1 cellular context compared by ENCODE assay signal in the genomic region with DNA sequence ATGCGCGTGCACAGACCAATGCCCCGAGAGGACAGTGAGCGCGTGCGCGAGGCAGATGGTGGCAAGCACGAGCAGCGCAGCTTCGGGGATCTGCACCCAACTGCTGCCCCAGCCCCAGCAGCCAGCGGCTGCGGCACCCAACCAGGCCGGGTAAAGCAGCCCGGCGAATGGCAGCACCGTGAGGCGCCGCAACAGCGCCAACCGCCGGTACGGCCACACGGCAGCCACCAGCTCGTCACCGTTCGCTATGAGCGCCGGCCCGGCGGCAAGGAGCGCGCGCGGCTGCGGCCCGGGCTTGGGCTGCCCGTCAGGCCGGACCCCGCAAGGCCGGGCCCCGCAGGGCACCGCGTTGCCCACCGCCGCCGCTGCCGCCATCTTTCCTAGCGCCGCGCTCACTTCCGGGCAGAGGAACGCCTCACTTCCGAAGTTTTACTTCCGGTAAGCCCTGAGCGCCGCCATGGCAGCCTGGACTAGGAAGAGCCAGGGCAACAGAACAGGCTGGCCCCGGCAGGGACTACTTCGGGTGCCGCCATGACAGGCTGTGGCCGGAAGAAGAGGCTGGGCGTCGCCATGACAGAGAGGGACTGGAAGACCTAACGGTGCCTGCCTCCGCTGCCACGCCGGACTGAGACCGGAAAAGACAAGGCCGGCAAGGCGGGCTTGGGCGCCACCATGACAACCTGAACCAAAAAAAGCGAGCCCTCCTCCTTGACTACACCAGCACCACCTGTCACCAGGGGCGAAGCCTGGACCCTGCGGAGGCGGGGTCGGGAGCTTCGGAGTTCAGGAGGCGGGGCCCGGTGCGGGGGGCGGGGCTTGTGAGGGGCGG.
TF ChIP-seq lines count a peak whose summit lies in the region.

TSS of gene ATP13A1 (minus strand) at position 385 of the 829 bp plus-strand sequence. CDS start at position 375, 10 bp downstream.

TF ChIP-seq in GM12878, 131 proteins besides CTCF, POLR2A, EP300 and RAD21 (continued from another document and continues in another):
- TF ChIP-seq NKRF (conservative IDR thresholded peaks at IDR 0.05) (peak; percentile 93), POLR2AphosphoS5 (IDR thresholded peaks at IDR 0.05; ENCODE audit: low read length) (peak; percentile 75), CHD2 (IDR thresholded peaks at IDR 0.05; ENCODE audit: borderline replicate concordance, low read depth, low read length) (peak; percentile 64; the same call in 1 of the 2 replicates), NR2F1 (conservative IDR thresholded peaks at IDR 0.05) (peak; percentile 68), ZBTB33 (IDR thresholded peaks at IDR 0.05) (no peak), PBX3 (IDR thresholded peaks at IDR 0.05; ENCODE audit: insufficient replicate concordance, low read depth, low read length) (no peak), KAT2A (conservative IDR thresholded peaks at IDR 0.05; ENCODE audit: control insufficient read depth, low read depth, low read length) (no peak), SIX5 (IDR thresholded peaks at IDR 0.05; ENCODE audit: low read depth, low read length, severe bottlenecking) (peak; percentile 77), HDGF (IDR thresholded peaks at IDR 0.05) (no peak; the same call in 1 of the 2 replicates), ASH2L (IDR thresholded peaks at IDR 0.05; ENCODE audit: borderline replicate concordance, low read depth) (peak; percentile 88), MEF2B (IDR thresholded peaks at IDR 0.05; ENCODE audit: partially characterized antibody, poor library complexity, severe bottlenecking) (peak; percentile 18), ZNF207 (IDR thresholded peaks at IDR 0.05; ENCODE audit: borderline replicate concordance) (peak; percentile 88), MXI1 (IDR thresholded peaks at IDR 0.05; ENCODE audit: low read depth, low read length) (peak; percentile 93), POLR2AphosphoS2 (IDR thresholded peaks at IDR 0.05; ENCODE audit: low read depth, low read length) (peak; percentile 63; the same call in 1 of the 2 replicates), SUZ12 (IDR thresholded peaks at IDR 0.05; ENCODE audit: unreplicated experiment) (no peak), YBX1 (IDR thresholded peaks at IDR 0.05) (no peak), NBN (IDR thresholded peaks at IDR 0.05) (peak; percentile 62), BCL11A (IDR thresholded peaks at IDR 0.05; ENCODE audit: low read depth, low read length) (no peak), TCF12 (IDR thresholded peaks at IDR 0.05; ENCODE audit: low read depth, low read length) (peak; percentile 38; the same call in 1 of the 2 replicates), RFX5 (IDR thresholded peaks at IDR 0.05; ENCODE audit: low read depth, low read length) (0 out of 2 replicates have a peak, but pooled peaks have one; percentile 18), CBX3 (IDR thresholded peaks at IDR 0.05; ENCODE audit: borderline replicate concordance, low read depth) (no peak), SMARCA5 (IDR thresholded peaks at IDR 0.05) (peak; percentile 93; the same call in 1 of the 2 replicates), RELA (IDR thresholded peaks at IDR 0.05; ENCODE audit: borderline replicate concordance, partially characterized antibody) (peak; percentile 9), YY1 (IDR thresholded peaks at IDR 0.05; ENCODE audit: low read depth, low read length) (peak; percentile 100), EZH2 (IDR thresholded peaks at IDR 0.05; ENCODE audit: borderline replicate concordance, control insufficient read depth, low read depth, low read length) (no peak), BACH1 (IDR thresholded peaks at IDR 0.05; ENCODE audit: borderline replicate concordance) (peak; percentile 80), BMI1 (IDR thresholded peaks at IDR 0.05; ENCODE audit: borderline replicate concordance) (peak; percentile 85; the same call in 1 of the 2 replicates), STAT1 (conservative IDR thresholded peaks at IDR 0.05) (peak; percentile 73; the same call in 1 of the 2 replicates), GABPA (IDR thresholded peaks at IDR 0.05; ENCODE audit: low read depth) (peak; percentile 95), MEF2A (IDR thresholded peaks at IDR 0.05; ENCODE audit: insufficient read depth, low read depth, low read length) (no peak), PAX5 (IDR thresholded peaks at IDR 0.05; ENCODE audit: borderline replicate concordance, low read depth, low read length) (no peak), BCL3 (IDR thresholded peaks at IDR 0.05; ENCODE audit: borderline replicate concordance, insufficient read depth, low read depth, low read length, poor library complexity, severe bottlenecking) (no peak), DPF2 (IDR thresholded peaks at IDR 0.05) (peak; percentile 86), ZNF24 (IDR thresholded peaks at IDR 0.05) (no peak), ZNF384 (IDR thresholded peaks at IDR 0.05; ENCODE audit: borderline replicate concordance, low read depth, low read length) (peak; percentile 81), BHLHE40 (IDR thresholded peaks at IDR 0.05; ENCODE audit: borderline replicate concordance in 1 of 2, low read depth in 2 of 2, low read length in 1 of 2) (peak in 1 of 2 experiments; percentile 61; a peak in 2 of 4 replicates), ZBTB40 (IDR thresholded peaks at IDR 0.05; ENCODE audit: borderline replicate concordance) (peak; percentile 96), GATAD2B (conservative IDR thresholded peaks at IDR 0.05; ENCODE audit: low read depth) (peak; percentile 98), ZBTB11 (CRISPR knock-in tag; IDR thresholded peaks at IDR 0.05) (no peak; the same call in 1 of the 2 replicates), HDAC2 (IDR thresholded peaks at IDR 0.05) (no peak)
- TF ChIP-seq, protein P1, sequence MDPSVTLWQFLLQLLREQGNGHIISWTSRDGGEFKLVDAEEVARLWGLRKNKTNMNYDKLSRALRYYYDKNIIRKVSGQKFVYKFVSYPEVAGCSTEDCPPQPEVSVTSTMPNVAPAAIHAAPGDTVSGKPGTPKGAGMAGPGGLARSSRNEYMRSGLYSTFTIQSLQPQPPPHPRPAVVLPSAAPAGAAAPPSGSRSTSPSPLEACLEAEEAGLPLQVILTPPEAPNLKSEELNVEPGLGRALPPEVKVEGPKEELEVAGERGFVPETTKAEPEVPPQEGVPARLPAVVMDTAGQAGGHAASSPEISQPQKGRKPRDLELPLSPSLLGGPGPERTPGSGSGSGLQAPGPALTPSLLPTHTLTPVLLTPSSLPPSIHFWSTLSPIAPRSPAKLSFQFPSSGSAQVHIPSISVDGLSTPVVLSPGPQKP (IDR thresholded peaks at IDR 0.05; ENCODE audit: low read depth, low read length) = peak; percentile 81
- TF ChIP-seq, protein P2, sequence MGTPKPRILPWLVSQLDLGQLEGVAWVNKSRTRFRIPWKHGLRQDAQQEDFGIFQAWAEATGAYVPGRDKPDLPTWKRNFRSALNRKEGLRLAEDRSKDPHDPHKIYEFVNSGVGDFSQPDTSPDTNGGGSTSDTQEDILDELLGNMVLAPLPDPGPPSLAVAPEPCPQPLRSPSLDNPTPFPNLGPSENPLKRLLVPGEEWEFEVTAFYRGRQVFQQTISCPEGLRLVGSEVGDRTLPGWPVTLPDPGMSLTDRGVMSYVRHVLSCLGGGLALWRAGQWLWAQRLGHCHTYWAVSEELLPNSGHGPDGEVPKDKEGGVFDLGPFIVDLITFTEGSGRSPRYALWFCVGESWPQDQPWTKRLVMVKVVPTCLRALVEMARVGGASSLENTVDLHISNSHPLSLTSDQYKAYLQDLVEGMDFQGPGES (IDR thresholded peaks at IDR 0.05) = 0 out of 2 replicates have a peak, but pooled peaks have one; percentile 13
